2 cellular contexts compared by ENCODE assay signal in the genomic region with DNA sequence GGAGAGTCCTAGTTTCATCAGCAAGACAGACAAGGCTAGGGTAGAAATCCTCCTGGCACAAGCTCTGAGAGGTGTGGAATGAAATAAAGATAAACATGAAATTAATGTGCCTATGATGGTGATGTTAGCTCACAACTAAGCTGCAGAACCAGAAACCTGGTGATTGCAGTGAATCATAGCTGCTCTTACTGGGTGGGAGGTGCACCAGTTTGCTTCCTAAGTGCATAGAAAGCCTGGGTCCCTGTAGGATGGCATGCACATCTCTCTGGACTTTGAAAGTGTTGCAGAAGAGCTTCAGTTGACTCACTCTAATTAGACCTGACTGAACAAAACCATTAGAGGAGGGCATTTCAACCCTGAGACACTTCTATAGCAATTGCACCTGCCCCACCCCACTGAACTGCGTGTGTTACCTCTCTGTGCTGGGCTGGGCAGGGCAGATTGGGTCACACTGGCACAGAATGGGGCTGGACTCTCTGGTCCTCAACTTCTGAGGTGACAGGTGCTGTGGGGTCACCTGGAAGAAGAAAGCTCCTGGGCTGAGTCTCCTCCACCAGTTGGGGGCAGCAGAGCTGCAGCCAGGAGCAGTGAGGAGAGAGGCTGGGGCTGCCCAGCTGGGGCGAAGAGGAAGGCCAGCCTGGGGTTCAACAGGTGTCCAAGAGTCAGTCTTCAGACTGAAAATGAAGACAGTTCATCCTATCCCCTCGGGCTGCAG.
TF ChIP-seq lines count a peak whose summit lies in the region.

No MANE protein-coding gene starts in this region.

TF ChIP-seq in GM23338, 12 proteins besides CTCF, POLR2A, EP300 and RAD21 (continued from another document):
- TF ChIP-seq, protein P1, sequence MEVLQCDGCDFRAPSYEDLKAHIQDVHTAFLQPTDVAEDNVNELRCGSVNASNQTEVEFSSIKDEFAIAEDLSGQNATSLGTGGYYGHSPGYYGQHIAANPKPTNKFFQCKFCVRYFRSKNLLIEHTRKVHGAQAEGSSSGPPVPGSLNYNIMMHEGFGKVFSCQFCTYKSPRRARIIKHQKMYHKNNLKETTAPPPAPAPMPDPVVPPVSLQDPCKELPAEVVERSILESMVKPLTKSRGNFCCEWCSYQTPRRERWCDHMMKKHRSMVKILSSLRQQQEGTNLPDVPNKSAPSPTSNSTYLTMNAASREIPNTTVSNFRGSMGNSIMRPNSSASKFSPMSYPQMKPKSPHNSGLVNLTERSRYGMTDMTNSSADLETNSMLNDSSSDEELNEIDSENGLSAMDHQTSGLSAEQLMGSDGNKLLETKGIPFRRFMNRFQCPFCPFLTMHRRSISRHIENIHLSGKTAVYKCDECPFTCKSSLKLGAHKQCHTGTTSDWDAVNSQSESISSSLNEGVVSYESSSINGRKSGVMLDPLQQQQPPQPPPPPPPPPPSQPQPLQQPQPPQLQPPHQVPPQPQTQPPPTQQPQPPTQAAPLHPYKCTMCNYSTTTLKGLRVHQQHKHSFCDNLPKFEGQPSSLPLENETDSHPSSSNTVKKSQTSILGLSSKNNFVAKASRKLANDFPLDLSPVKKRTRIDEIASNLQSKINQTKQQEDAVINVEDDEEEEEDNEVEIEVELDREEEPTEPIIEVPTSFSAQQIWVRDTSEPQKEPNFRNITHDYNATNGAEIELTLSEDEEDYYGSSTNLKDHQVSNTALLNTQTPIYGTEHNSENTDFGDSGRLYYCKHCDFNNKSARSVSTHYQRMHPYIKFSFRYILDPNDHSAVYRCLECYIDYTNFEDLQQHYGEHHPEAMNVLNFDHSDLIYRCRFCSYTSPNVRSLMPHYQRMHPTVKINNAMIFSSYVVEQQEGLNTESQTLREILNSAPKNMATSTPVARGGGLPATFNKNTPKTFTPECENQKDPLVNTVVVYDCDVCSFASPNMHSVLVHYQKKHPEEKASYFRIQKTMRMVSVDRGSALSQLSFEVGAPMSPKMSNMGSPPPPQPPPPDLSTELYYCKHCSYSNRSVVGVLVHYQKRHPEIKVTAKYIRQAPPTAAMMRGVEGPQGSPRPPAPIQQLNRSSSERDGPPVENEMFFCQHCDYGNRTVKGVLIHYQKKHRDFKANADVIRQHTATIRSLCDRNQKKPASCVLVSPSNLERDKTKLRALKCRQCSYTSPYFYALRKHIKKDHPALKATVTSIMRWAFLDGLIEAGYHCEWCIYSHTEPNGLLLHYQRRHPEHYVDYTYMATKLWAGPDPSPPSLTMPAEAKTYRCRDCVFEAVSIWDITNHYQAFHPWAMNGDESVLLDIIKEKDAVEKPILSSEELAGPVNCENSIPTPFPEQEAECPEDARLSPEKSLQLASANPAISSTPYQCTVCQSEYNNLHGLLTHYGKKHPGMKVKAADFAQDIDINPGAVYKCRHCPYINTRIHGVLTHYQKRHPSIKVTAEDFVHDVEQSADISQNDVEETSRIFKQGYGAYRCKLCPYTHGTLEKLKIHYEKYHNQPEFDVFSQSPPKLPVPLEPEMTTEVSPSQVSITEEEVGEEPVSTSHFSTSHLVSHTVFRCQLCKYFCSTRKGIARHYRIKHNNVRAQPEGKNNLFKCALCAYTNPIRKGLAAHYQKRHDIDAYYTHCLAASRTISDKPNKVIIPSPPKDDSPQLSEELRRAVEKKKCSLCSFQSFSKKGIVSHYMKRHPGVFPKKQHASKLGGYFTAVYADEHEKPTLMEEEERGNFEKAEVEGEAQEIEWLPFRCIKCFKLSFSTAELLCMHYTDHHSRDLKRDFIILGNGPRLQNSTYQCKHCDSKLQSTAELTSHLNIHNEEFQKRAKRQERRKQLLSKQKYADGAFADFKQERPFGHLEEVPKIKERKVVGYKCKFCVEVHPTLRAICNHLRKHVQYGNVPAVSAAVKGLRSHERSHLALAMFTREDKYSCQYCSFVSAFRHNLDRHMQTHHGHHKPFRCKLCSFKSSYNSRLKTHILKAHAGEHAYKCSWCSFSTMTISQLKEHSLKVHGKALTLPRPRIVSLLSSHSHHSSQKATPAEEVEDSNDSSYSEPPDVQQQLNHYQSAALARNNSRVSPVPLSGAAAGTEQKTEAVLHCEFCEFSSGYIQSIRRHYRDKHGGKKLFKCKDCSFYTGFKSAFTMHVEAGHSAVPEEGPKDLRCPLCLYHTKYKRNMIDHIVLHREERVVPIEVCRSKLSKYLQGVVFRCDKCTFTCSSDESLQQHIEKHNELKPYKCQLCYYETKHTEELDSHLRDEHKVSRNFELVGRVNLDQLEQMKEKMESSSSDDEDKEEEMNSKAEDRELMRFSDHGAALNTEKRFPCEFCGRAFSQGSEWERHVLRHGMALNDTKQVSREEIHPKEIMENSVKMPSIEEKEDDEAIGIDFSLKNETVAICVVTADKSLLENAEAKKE (CRISPR knock-in tag; IDR thresholded peaks at IDR 0.05): no peak
- no peak for TF ChIP-seq JUNB (IDR thresholded peaks at IDR 0.05; ENCODE audit: unreplicated experiment)
- TF ChIP-seq, protein P2, sequence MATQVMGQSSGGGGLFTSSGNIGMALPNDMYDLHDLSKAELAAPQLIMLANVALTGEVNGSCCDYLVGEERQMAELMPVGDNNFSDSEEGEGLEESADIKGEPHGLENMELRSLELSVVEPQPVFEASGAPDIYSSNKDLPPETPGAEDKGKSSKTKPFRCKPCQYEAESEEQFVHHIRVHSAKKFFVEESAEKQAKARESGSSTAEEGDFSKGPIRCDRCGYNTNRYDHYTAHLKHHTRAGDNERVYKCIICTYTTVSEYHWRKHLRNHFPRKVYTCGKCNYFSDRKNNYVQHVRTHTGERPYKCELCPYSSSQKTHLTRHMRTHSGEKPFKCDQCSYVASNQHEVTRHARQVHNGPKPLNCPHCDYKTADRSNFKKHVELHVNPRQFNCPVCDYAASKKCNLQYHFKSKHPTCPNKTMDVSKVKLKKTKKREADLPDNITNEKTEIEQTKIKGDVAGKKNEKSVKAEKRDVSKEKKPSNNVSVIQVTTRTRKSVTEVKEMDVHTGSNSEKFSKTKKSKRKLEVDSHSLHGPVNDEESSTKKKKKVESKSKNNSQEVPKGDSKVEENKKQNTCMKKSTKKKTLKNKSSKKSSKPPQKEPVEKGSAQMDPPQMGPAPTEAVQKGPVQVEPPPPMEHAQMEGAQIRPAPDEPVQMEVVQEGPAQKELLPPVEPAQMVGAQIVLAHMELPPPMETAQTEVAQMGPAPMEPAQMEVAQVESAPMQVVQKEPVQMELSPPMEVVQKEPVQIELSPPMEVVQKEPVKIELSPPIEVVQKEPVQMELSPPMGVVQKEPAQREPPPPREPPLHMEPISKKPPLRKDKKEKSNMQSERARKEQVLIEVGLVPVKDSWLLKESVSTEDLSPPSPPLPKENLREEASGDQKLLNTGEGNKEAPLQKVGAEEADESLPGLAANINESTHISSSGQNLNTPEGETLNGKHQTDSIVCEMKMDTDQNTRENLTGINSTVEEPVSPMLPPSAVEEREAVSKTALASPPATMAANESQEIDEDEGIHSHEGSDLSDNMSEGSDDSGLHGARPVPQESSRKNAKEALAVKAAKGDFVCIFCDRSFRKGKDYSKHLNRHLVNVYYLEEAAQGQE (IDR thresholded peaks at IDR 0.05; ENCODE audit: unreplicated experiment): no peak
- no peak for TF ChIP-seq ZNF331 (CRISPR knock-in tag; IDR thresholded peaks at IDR 0.05; ENCODE audit: low read depth)
- no peak for TF ChIP-seq STAT1 (IDR thresholded peaks at IDR 0.05; ENCODE audit: unreplicated experiment)
TF ChIP-seq in GM23338: peak in this region for 0.

TF ChIP-seq in GM12878, 131 proteins besides CTCF, POLR2A, EP300 and RAD21 (continued from another document):
- TF ChIP-seq NKRF (conservative IDR thresholded peaks at IDR 0.05) (no peak), E2F8 (IDR thresholded peaks at IDR 0.05; ENCODE audit: low read depth, partially characterized antibody) (no peak), ZZZ3 (IDR thresholded peaks at IDR 0.05; ENCODE audit: control insufficient read depth, insufficient read length, low read depth) (no peak), ZNF622 (IDR thresholded peaks at IDR 0.05) (no peak), ATF7 (IDR thresholded peaks at IDR 0.05; ENCODE audit: low read depth) (no peak), RFX5 (IDR thresholded peaks at IDR 0.05; ENCODE audit: low read depth, low read length) (no peak), SREBF1 (IDR thresholded peaks at IDR 0.05; ENCODE audit: low read length) (no peak), GATAD2B (conservative IDR thresholded peaks at IDR 0.05; ENCODE audit: low read depth) (no peak), IRF4 (IDR thresholded peaks at IDR 0.05; ENCODE audit: low read depth, low read length) (no peak), CHD2 (IDR thresholded peaks at IDR 0.05; ENCODE audit: borderline replicate concordance, low read depth, low read length) (no peak), SRF (IDR thresholded peaks at IDR 0.05; ENCODE audit: low read depth in 2 of 2, low read length in 2 of 2) (no peak), RELA (IDR thresholded peaks at IDR 0.05; ENCODE audit: borderline replicate concordance, partially characterized antibody) (no peak), ESRRA (IDR thresholded peaks at IDR 0.05; ENCODE audit: low read length) (no peak), HDAC6 (IDR thresholded peaks at IDR 0.05; ENCODE audit: unreplicated experiment) (no peak), TAF1 (IDR thresholded peaks at IDR 0.05; ENCODE audit: borderline replicate concordance, low read depth, low read length) (no peak), LARP7 (IDR thresholded peaks at IDR 0.05) (no peak)
- TF ChIP-seq, protein P3, sequence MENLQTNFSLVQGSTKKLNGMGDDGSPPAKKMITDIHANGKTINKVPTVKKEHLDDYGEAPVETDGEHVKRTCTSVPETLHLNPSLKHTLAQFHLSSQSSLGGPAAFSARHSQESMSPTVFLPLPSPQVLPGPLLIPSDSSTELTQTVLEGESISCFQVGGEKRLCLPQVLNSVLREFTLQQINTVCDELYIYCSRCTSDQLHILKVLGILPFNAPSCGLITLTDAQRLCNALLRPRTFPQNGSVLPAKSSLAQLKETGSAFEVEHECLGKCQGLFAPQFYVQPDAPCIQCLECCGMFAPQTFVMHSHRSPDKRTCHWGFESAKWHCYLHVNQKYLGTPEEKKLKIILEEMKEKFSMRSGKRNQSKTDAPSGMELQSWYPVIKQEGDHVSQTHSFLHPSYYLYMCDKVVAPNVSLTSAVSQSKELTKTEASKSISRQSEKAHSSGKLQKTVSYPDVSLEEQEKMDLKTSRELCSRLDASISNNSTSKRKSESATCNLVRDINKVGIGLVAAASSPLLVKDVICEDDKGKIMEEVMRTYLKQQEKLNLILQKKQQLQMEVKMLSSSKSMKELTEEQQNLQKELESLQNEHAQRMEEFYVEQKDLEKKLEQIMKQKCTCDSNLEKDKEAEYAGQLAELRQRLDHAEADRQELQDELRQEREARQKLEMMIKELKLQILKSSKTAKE (IDR thresholded peaks at IDR 0.05; ENCODE audit: low read depth, poor library complexity, severe bottlenecking): no peak
- TF ChIP-seq, protein P4, sequence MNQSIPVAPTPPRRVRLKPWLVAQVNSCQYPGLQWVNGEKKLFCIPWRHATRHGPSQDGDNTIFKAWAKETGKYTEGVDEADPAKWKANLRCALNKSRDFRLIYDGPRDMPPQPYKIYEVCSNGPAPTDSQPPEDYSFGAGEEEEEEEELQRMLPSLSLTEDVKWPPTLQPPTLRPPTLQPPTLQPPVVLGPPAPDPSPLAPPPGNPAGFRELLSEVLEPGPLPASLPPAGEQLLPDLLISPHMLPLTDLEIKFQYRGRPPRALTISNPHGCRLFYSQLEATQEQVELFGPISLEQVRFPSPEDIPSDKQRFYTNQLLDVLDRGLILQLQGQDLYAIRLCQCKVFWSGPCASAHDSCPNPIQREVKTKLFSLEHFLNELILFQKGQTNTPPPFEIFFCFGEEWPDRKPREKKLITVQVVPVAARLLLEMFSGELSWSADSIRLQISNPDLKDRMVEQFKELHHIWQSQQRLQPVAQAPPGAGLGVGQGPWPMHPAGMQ (IDR thresholded peaks at IDR 0.05; ENCODE audit: borderline replicate concordance): no peak
TF ChIP-seq in GM12878: peak in this region for 0.
